Comparison of ENCODE assay signal across 3 cellular contexts in genomic region chr1:150208460-150208859, GRCh38. TPM values are rescaled to one million over a fixed set of nuclear protein-coding genes. Genes with fewer than 3 reads are reported as not detected.
"Had no signal": no experiment of that assay in that cellular context is flagged by ENCODE, and none has a peak within 500 bp of the region (broad histone marks: within the 10 kb centered on the region; RNA-seq: fewer than 3 reads in every experiment).

No MANE protein-coding gene starts in this region.

RNA-seq across cellular contexts. Expression of gene CA14, which starts 49.1 kb away (rescaled TPM):
- total RNA-seq: HT-29, HT1080, IMR-90 had no signal
